Comparison of ENCODE assay signal across 32 cellular contexts in the genomic region with DNA sequence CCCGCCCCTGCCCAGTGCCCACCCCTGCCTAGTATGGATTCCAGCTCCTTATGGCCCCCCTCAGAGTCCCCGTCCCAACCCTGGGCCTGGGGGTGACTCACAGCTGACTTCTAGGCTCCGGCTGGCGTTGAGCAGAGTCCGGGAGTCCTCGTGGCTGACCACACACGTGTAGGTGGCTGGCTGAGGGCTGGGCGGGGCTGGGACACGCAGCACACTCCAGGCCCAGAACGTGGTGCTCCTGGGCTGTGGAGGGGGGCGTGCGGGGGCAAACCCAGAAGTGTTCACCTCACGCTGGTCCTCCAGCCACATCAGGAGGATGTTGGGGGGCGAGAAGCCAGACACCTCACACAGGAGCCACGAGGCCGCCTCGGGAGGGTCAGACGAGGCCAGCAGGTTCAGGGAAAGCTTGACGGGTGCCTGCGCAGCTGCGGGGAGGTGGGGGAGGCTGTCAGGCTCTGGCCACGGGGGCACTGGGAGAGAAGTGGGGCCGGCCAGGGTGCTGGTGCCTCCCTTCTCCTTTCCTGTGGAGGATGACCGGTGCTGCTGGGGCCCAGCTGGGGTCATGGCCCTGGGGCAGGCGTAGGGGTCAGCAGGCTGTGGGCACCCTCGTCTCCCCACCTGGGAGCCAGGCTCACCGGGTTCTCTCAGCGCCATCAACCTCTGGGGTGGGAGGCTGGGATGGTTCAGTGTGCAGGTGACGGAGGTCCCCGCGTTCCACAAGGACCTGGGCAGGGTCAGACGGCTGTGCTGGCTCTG.
A peak's percentile ranks its signal among the peaks of the same experiment; 100 is the strongest.
DNase-seq lines count a peak whose midpoint lies in the region; ATAC-seq, FAIRE-seq and TF ChIP-seq lines count a peak whose summit lies in the region.
"Had no signal": no experiment of that assay in that cellular context is flagged by ENCODE, and none has a peak within 500 bp of the region (broad histone marks: within the 10 kb centered on the region; RNA-seq: fewer than 3 reads in every experiment).

No MANE protein-coding gene starts in this region.

- H3K23me2 ChIP-seq in H9 (ENCODE audit: insufficient read length, low read depth, low read length, poor library complexity, severe bottlenecking): no peaks in the 10 kb centered on the region

- no peak overlapping the region for H3K18ac ChIP-seq in H9 (ENCODE audit: insufficient read length, low read depth, low read length)

- no peak overlapping the region for H3K56ac ChIP-seq in H9 (ENCODE audit: insufficient read length, low read depth, low read length)

- H3K4me2 ChIP-seq in SK-N-SH (no peak overlapping the region), H9 (ENCODE audit: insufficient read depth, insufficient read length, low read length) (no peak overlapping the region)
- H3K4me2 ChIP-seq: smooth muscle cell had no signal

- no peak for TF ChIP-seq RAD21 in SK-N-SH (IDR thresholded peaks at IDR 0.05; ENCODE audit: low read length)

- H4K20me1 ChIP-seq in SK-N-SH (ENCODE audit: insufficient read depth) (no peaks in the 10 kb centered on the region), H9 (ENCODE audit: control insufficient read depth, insufficient read depth, insufficient read length) (no peaks in the 10 kb centered on the region)

- H2BK15ac ChIP-seq in H9 (ENCODE audit: low read depth, low read length): no peak overlapping the region

- WGBS in SK-N-SH (ENCODE audit: low lambda C conversion rate): 62% methylated on average over 10 of the region's 32 CpGs
- no CpG with 5 or more reads among the region's 32 CpGs for WGBS in H9 (ENCODE audit: extremely low coverage, insufficient read length, low lambda C conversion rate)
- WGBS in spleen, 5 donors: 79 to 91% (median 84%) methylated on average over 16 to 32 of the region's 32 CpGs

- H3K4me3 Mint-ChIP-seq in H9: no peak overlapping the region
- no peak overlapping the region for H3K4me3 Mint-ChIP-seq in activated CD4-positive, alpha-beta T cell treated with anti-CD3 and anti-CD28 coated beads, Interleukin-2, amount 10 ng/mL, durations not matched to agents 24 days and 14 days
- H3K4me3 Mint-ChIP-seq: activated CD4-positive, alpha-beta T cell treated with anti-CD3 and anti-CD28 coated beads, Interleukin-2, amount 10 ng/mL, durations not matched to agents 7 days and 5 days; activated T-cell treated with anti-CD3 and anti-CD28 coated beads, Interleukin-2, amount 50 U/mL, for 4 hours; brain; memory B cell; nephron progenitor cell; stimulated activated naive CD8-positive, alpha-beta T cell treated with anti-CD3 and anti-CD28 coated beads, Interleukin-15, amount 100 ng/mL, for 72 hours; T-cell had no signal

- no peak overlapping the region for H3T11ph ChIP-seq in H9 (ENCODE audit: low read length)

- no peak for TF ChIP-seq POLR2A in spleen (IDR thresholded peaks at IDR 0.05)

- H2AFZ ChIP-seq in SK-N-SH (ENCODE audit: low read depth) (no peak overlapping the region), H9 (ENCODE audit: low read length) (no peak overlapping the region)

- H3K79me1 ChIP-seq in H9 (ENCODE audit: insufficient read depth, low read depth, low read length, poor library complexity, severe bottlenecking): no peaks in the 10 kb centered on the region

- H3K79me2 ChIP-seq in SK-N-SH (ENCODE audit: insufficient read depth) (no peaks in the 10 kb centered on the region), H9 (ENCODE audit: insufficient read depth, low read length) (no peaks in the 10 kb centered on the region)

- H3K36me3 ChIP-seq in SK-N-SH (replicated peaks in 1 of 2; ENCODE audit: control insufficient read depth in 1 of 2, insufficient read depth in 2 of 2, low read length in 1 of 2) (no peaks in the 10 kb centered on the region), kidney (ENCODE audit: control insufficient read depth in 1 of 2, insufficient read depth in 2 of 2, low read length in 2 of 2) (no peaks in the 10 kb centered on the region), spleen (peaks cover 0 to 63% (median 11%) of the 10 kb centered on the region in 6 donors)
- H3K36me3 ChIP-seq: adrenal gland, pancreas, SJCRH30, tibial artery had no signal

- TF ChIP-seq CTCF in SK-N-SH (IDR thresholded peaks at IDR 0.05) (no peak), H9 (conservative IDR thresholded peaks at IDR 0.05) (no peak), kidney (IDR thresholded peaks at IDR 0.05; ENCODE audit: borderline replicate concordance, extremely low read depth, insufficient read depth) (no peak), spleen (IDR thresholded peaks at IDR 0.05 in 8 of 11, conservative IDR thresholded peaks at IDR 0.05 in 3 of 11) (no peak)

- H3K23ac ChIP-seq in H9 (ENCODE audit: insufficient read length, low read depth, low read length): no peak overlapping the region

- POLR2A ChIA-PET in SK-N-SH (lab: Yijun Ruan, JAX): no interaction called here

- ATAC-seq in SK-N-SH treated with all-trans-retinoic acid at 6 μM for 48 hours: no peak
- no peak for ATAC-seq in GM21526 (IDR thresholded peaks at IDR 0.05; ENCODE audit: low FRiP score, unreplicated experiment)
- ATAC-seq: activated T-cell treated with anti-CD3 and anti-CD28 coated beads, Interleukin-2, amount 50 U/mL, for 4 hours; pancreas; stimulated activated naive CD8-positive, alpha-beta T cell treated with anti-CD3 and anti-CD28 coated beads, Interleukin-15, amount 100 ng/mL, for 72 hours; T-cell had no signal

- H3K4me3 ChIP-seq in SK-N-SH (ENCODE audit: low read depth in 2 of 2, low read length in 1 of 2) (no peak overlapping the region), kidney (ENCODE audit: low read length in 2 of 2) (no peak overlapping the region), spleen (no peak overlapping the region)
- H3K4me3 ChIP-seq: adrenal gland, pancreas, SJCRH30, smooth muscle cell, tibial artery had no signal

- H3K27me3 ChIP-seq in SK-N-SH (ENCODE audit: insufficient read depth) (no peaks in the 10 kb centered on the region), H9 (ENCODE audit: insufficient read depth, low read length) (no peaks in the 10 kb centered on the region), spleen (replicated peaks in 1 of 7) (peaks cover 0 to 5% (median 0%) of the 10 kb centered on the region in 7 donors)
- H3K27me3 ChIP-seq: adrenal gland, pancreas had no signal

- H3K27ac ChIP-seq in SK-N-SH (ENCODE audit: low read depth in 2 of 2, low read length in 1 of 2): no peak overlapping the region
- no peak overlapping the region for H3K27ac ChIP-seq in H9 (ENCODE audit: insufficient read length, low read depth, low read length)
- no peak overlapping the region for H3K27ac ChIP-seq in kidney (ENCODE audit: low read depth in 2 of 2, low read length in 2 of 2)
- no peak overlapping the region for H3K27ac ChIP-seq in spleen
- H3K27ac ChIP-seq: 22Rv1, adrenal gland, pancreas, SJCRH30, tibial artery had no signal

- DNase-seq in SK-N-SH: peak; percentile 27
- DNase-seq in H9: peak; percentile 13
- DNase-seq in kidney: peak; percentile 73
- peak; percentile 73 for DNase-seq in spleen
- DNase-seq in HuH-7.5 (ENCODE audit: low spot score): no peak
- no peak for DNase-seq in activated CD4-positive, alpha-beta T cell treated with anti-CD3 and anti-CD28 coated beads, Interleukin-2, amount 10 ng/mL, durations not matched to agents 24 days and 14 days
- DNase-seq: activated CD4-positive, alpha-beta T cell treated with anti-CD3 and anti-CD28 coated beads, Interleukin-2, amount 10 ng/mL, durations not matched to agents 7 days and 5 days; activated T-cell treated with anti-CD3 and anti-CD28 coated beads, Interleukin-2, amount 50 U/mL, for 4 hours; DMS79 treated with DMSO at 0.1 percent for 48 hours; GF-D8; NCI-H1417 treated with DMSO at 0.1 percent for 48 hours; NCI-H2081 treated with DMSO at 0.1 percent for 48 hours; NCI-H446; NCI-H748 treated with DMSO at 0.1 percent for 48 hours; nephron progenitor cell; retina; stimulated activated CD4-positive, alpha-beta T cell treated with anti-CD3 and anti-CD28 coated beads, Interleukin-1b, Interleukin-23, amount 100 ng/mL, for 48 hours; stimulated activated CD8-positive, alpha-beta memory T cell treated with anti-CD3 and anti-CD28 coated beads, Interleukin-4, amount 100 ng/mL, for 48 hours; stimulated activated naive CD8-positive, alpha-beta T cell treated with anti-CD3 and anti-CD28 coated beads, Interleukin-15, amount 100 ng/mL, for 72 hours had no signal

- H2BK5ac ChIP-seq in H9 (ENCODE audit: insufficient read length, low read length): no peak overlapping the region

- H3K9me2 ChIP-seq in SK-N-SH: no peaks in the 10 kb centered on the region

- no peak overlapping the region for H4K5ac ChIP-seq in H9 (ENCODE audit: insufficient read length, low read depth, low read length)

- no peak overlapping the region for H3K4ac ChIP-seq in H9 (ENCODE audit: low read depth, low read length)

- H3F3A ChIP-seq in SK-N-SH (replicated peaks; ENCODE audit: insufficient read depth): no peaks in the 10 kb centered on the region

- no peak for TF ChIP-seq EP300 in SK-N-SH (IDR thresholded peaks at IDR 0.05; ENCODE audit: borderline replicate concordance in 1 of 2, low read depth in 1 of 2, low read length in 1 of 2)

- no peak overlapping the region for H3K14ac ChIP-seq in H9 (ENCODE audit: insufficient read depth, low read length)

- no peak overlapping the region for H2BK20ac ChIP-seq in H9 (ENCODE audit: low read depth, low read length, poor library complexity, severe bottlenecking)

- peaks cover 5% of the 10 kb centered on the region for H3K27me3 Mint-ChIP-seq in H9 (ENCODE audit: low read depth)
- H3K27me3 Mint-ChIP-seq in activated CD4-positive, alpha-beta T cell treated with anti-CD3 and anti-CD28 coated beads, Interleukin-2, amount 10 ng/mL, durations not matched to agents 24 days and 14 days: no peaks in the 10 kb centered on the region
- H3K27me3 Mint-ChIP-seq: activated CD4-positive, alpha-beta T cell treated with anti-CD3 and anti-CD28 coated beads, Interleukin-2, amount 10 ng/mL, durations not matched to agents 7 days and 5 days; memory B cell; stimulated activated naive CD8-positive, alpha-beta T cell treated with anti-CD3 and anti-CD28 coated beads, Interleukin-15, amount 100 ng/mL, for 72 hours had no signal

- CTCF ChIA-PET in SK-N-SH (lab: Yijun Ruan, JAX): no interaction called here

- H3K9ac ChIP-seq in SK-N-SH: no peak overlapping the region
- no peak overlapping the region for H3K9ac ChIP-seq in H9 (ENCODE audit: extremely low read depth, insufficient read length, low read length)
- no peak overlapping the region for H3K9ac ChIP-seq in kidney (ENCODE audit: low read length in 2 of 2)

- no peak for FAIRE-seq in kidney (lab: Jason Lieb, UNC)
- FAIRE-seq: endothelial cell of umbilical vein, frontal cortex, pancreas had no signal

- H3K4me1 Mint-ChIP-seq in H9: no peaks in the 10 kb centered on the region
- H3K4me1 Mint-ChIP-seq in activated CD4-positive, alpha-beta T cell treated with anti-CD3 and anti-CD28 coated beads, Interleukin-2, amount 10 ng/mL, durations not matched to agents 24 days and 14 days: no peaks in the 10 kb centered on the region
- H3K4me1 Mint-ChIP-seq: activated CD4-positive, alpha-beta T cell treated with anti-CD3 and anti-CD28 coated beads, Interleukin-2, amount 10 ng/mL, durations not matched to agents 7 days and 5 days; brain; nephron progenitor cell; stimulated activated naive CD8-positive, alpha-beta T cell treated with anti-CD3 and anti-CD28 coated beads, Interleukin-15, amount 100 ng/mL, for 72 hours; T-cell had no signal

- no peak overlapping the region for H3K27ac Mint-ChIP-seq in H9
- H3K27ac Mint-ChIP-seq in activated CD4-positive, alpha-beta T cell treated with anti-CD3 and anti-CD28 coated beads, Interleukin-2, amount 10 ng/mL, durations not matched to agents 24 days and 14 days: no peak overlapping the region
- H3K27ac Mint-ChIP-seq: brain; memory B cell; nephron progenitor cell; stimulated activated naive CD8-positive, alpha-beta T cell treated with anti-CD3 and anti-CD28 coated beads, Interleukin-15, amount 100 ng/mL, for 72 hours; T-cell had no signal

- no peak overlapping the region for H2BK12ac ChIP-seq in H9 (ENCODE audit: insufficient read length, low read depth, low read length)

- H4K91ac ChIP-seq in H9 (ENCODE audit: insufficient read length, low read depth, low read length): no peak overlapping the region

- no peaks in the 10 kb centered on the region for H3K9me3 ChIP-seq in SK-N-SH
- H3K9me3 ChIP-seq in H9 (ENCODE audit: control insufficient read depth, low read depth, low read length): peaks cover 94% of the 10 kb centered on the region
- H3K9me3 ChIP-seq in kidney (ENCODE audit: control insufficient read depth in 1 of 2, low read length in 2 of 2): no peaks in the 10 kb centered on the region
- no peaks in the 10 kb centered on the region for H3K9me3 ChIP-seq in spleen
- H3K9me3 ChIP-seq: adrenal gland, pancreas, SJCRH30, tibial artery had no signal

- intact Hi-C loops in kidney (cut with DNase I) (no loop called here), spleen (cut with DNase I; ENCODE audit: low total_unique reads) (no loop called here)
- intact Hi-C loops in activated CD4-positive, alpha-beta T cell treated with anti-CD3 and anti-CD28 coated beads, Interleukin-2, amount 10 ng/mL, durations not matched to agents 24 days and 14 days (cut with micrococcal nuclease): no loop called here

- no peak overlapping the region for H2BK120ac ChIP-seq in H9 (ENCODE audit: low read depth, low read length, poor library complexity, severe bottlenecking)

- no peak overlapping the region for H2AK5ac ChIP-seq in H9 (ENCODE audit: insufficient read length, low read length)

- no peak overlapping the region for H4K8ac ChIP-seq in H9 (replicated peaks; ENCODE audit: insufficient read length, low read depth, low read length)

- H3K9me3 Mint-ChIP-seq in H9: peaks cover 72 to 91% of the 10 kb centered on the region in 2 experiments
- no peaks in the 10 kb centered on the region for H3K9me3 Mint-ChIP-seq in activated CD4-positive, alpha-beta T cell treated with anti-CD3 and anti-CD28 coated beads, Interleukin-2, amount 10 ng/mL, durations not matched to agents 24 days and 14 days
- H3K9me3 Mint-ChIP-seq: activated CD4-positive, alpha-beta T cell treated with anti-CD3 and anti-CD28 coated beads, Interleukin-2, amount 10 ng/mL, durations not matched to agents 7 days and 5 days; activated T-cell treated with anti-CD3 and anti-CD28 coated beads, Interleukin-2, amount 50 U/mL, for 4 hours; memory B cell; stimulated activated naive CD8-positive, alpha-beta T cell treated with anti-CD3 and anti-CD28 coated beads, Interleukin-15, amount 100 ng/mL, for 72 hours; T-cell had no signal

- peaks cover 14 to 42% (median 24%) of the 10 kb centered on the region in 3 experiments; a peak in 6 of 7 replicates for H3K36me3 Mint-ChIP-seq in H9 (ENCODE audit: insufficient read depth in 1 of 3, low read depth in 3 of 3)
- H3K36me3 Mint-ChIP-seq in activated CD4-positive, alpha-beta T cell treated with anti-CD3 and anti-CD28 coated beads, Interleukin-2, amount 10 ng/mL, durations not matched to agents 24 days and 14 days (ENCODE audit: low read depth): no peaks in the 10 kb centered on the region
- H3K36me3 Mint-ChIP-seq: brain, T-cell had no signal

- H3K4me1 ChIP-seq in SK-N-SH (ENCODE audit: control insufficient read depth in 1 of 2, insufficient read depth in 2 of 2, low read depth in 1 of 2, low read length in 1 of 2) (no peaks in the 10 kb centered on the region; a peak in 1 of 4 replicates), H9 (ENCODE audit: insufficient read depth, low read length) (no peaks in the 10 kb centered on the region), kidney (ENCODE audit: control insufficient read depth in 1 of 2, insufficient read depth in 1 of 2, low read depth in 1 of 2, low read length in 2 of 2) (peaks cover 0 to 3% of the 10 kb centered on the region in 2 donors), spleen (no peaks in the 10 kb centered on the region)
- H3K4me1 ChIP-seq: adrenal gland, pancreas, SJCRH30, tibial artery had no signal

Comparison
In these comparisons a context has a peak if more than half of its experiments do, and no peak if none do; other contexts are left out.
1. DNase-seq: peak in SK-N-SH (single experiment), H9 (single experiment), kidney (single experiment) and spleen (single experiment); none in HuH-7.5 (single experiment) and activated CD4-positive, alpha-beta T cell treated with anti-CD3 and anti-CD28 coated beads, Interleukin-2, amount 10 ng/mL, durations not matched to agents 24 days and 14 days (single experiment).